ENCODE assay signal across 1 cellular context in genomic region chr1:27021347-27022031, GRCh38.
TF ChIP-seq lines count a peak whose summit lies in the region.

No MANE protein-coding gene starts in this region.

TF ChIP-seq in K562, 482 proteins besides CTCF, POLR2A, EP300 and RAD21 (continued from another document and continues in another):
- TF ChIP-seq ZNF318 (IDR thresholded peaks at IDR 0.05; ENCODE audit: borderline replicate concordance in 1 of 2, low read depth in 1 of 2), result no peak
- TF ChIP-seq MED1 (CRISPR knock-in tag; IDR thresholded peaks at IDR 0.05; ENCODE audit: borderline replicate concordance), result no peak
- TF ChIP-seq TAF1 (IDR thresholded peaks at IDR 0.05; ENCODE audit: control insufficient read depth, extremely low read depth, insufficient read depth, low read length, severe bottlenecking), result no peak
- no peak for TF ChIP-seq PCBP1 (IDR thresholded peaks at IDR 0.05; ENCODE audit: low read depth, low read length, poor library complexity, severe bottlenecking)
- no peak for TF ChIP-seq THRB (CRISPR knock-in tag; conservative IDR thresholded peaks at IDR 0.05)
- TF ChIP-seq KLF1 (tag; IDR thresholded peaks at IDR 0.05), result no peak
- no peak for TF ChIP-seq KHSRP (IDR thresholded peaks at IDR 0.05)
- peak; percentile 36 for TF ChIP-seq ZNF239 (CRISPR knock-in tag; IDR thresholded peaks at IDR 0.05)
- TF ChIP-seq TEAD1 (CRISPR knock-in tag; IDR thresholded peaks at IDR 0.05), result 0 out of 4 replicates have a peak, but pooled peaks of 1 of the 2 experiments have one; percentile 46
- TF ChIP-seq CBX3 (IDR thresholded peaks at IDR 0.05; ENCODE audit: borderline replicate concordance in 1 of 2, low read length in 2 of 2), result no peak
- no peak for TF ChIP-seq TGIF2 (CRISPR knock-in tag; IDR thresholded peaks at IDR 0.05)
- TF ChIP-seq ZNF740 (CRISPR knock-in tag; IDR thresholded peaks at IDR 0.05), result no peak
- no peak for TF ChIP-seq ZNF740 (tag; IDR thresholded peaks at IDR 0.05)
- TF ChIP-seq CBX8 (IDR thresholded peaks at IDR 0.05; ENCODE audit: borderline replicate concordance, extremely low read depth, low read depth, low read length, poor library complexity, severe bottlenecking), result no peak
- no peak for TF ChIP-seq IRF9 (tag; IDR thresholded peaks at IDR 0.05)
- no peak for TF ChIP-seq ZC3H4 (CRISPR knock-in tag; IDR thresholded peaks at IDR 0.05; ENCODE audit: borderline replicate concordance)
- TF ChIP-seq ZNF274 (IDR thresholded peaks at IDR 0.05; ENCODE audit: borderline replicate concordance, low read depth, low read length), result no peak
- no peak for TF ChIP-seq NCOA1 (IDR thresholded peaks at IDR 0.05; ENCODE audit: low read depth)
- TF ChIP-seq TARDBP (IDR thresholded peaks at IDR 0.05), result no peak
- TF ChIP-seq ATF3 (IDR thresholded peaks at IDR 0.05), result no peak
- TF ChIP-seq ATF3 (CRISPR knock-in tag; conservative IDR thresholded peaks at IDR 0.05), result no peak
- TF ChIP-seq ZNF3 (CRISPR knock-in tag; IDR thresholded peaks at IDR 0.05), result no peak
- TF ChIP-seq MLX (CRISPR knock-in tag; conservative IDR thresholded peaks at IDR 0.05), result no peak
- TF ChIP-seq ERF (CRISPR knock-in tag; IDR thresholded peaks at IDR 0.05), result no peak
- TF ChIP-seq TAF7 (tag; IDR thresholded peaks at IDR 0.05), result no peak
- TF ChIP-seq MXD1 (CRISPR knock-in tag; IDR thresholded peaks at IDR 0.05; ENCODE audit: borderline replicate concordance, poor library complexity, severe bottlenecking), result no peak
- TF ChIP-seq MAZ (CRISPR knock-in tag; conservative IDR thresholded peaks at IDR 0.05 in 1 of 2, IDR thresholded peaks at IDR 0.05 in 1 of 2), result peak in 1 of 2 experiments; percentile 51; a peak in 1 of 4 replicates
- no peak for TF ChIP-seq PML (IDR thresholded peaks at IDR 0.05; ENCODE audit: low read length)
- TF ChIP-seq CUX1 (CRISPR knock-in tag; IDR thresholded peaks at IDR 0.05), result no peak
- no peak for TF ChIP-seq NR1H2 (CRISPR knock-in tag; IDR thresholded peaks at IDR 0.05)
- no peak; the same call in 1 of the 2 replicates for TF ChIP-seq TFE3 (CRISPR knock-in tag; IDR thresholded peaks at IDR 0.05)
- peak; percentile 95; the same call in 1 of the 2 replicates for TF ChIP-seq ZNF395 (CRISPR knock-in tag; IDR thresholded peaks at IDR 0.05)
- no peak for TF ChIP-seq POLR2G (IDR thresholded peaks at IDR 0.05; ENCODE audit: low read depth, low read length)
- TF ChIP-seq ZNF140 (CRISPR knock-in tag; IDR thresholded peaks at IDR 0.05), result no peak
- TF ChIP-seq TCF15 (CRISPR knock-in tag; IDR thresholded peaks at IDR 0.05), result no peak
- 0 out of 2 replicates have a peak, but pooled peaks have one; percentile 15 for TF ChIP-seq CTBP1 (IDR thresholded peaks at IDR 0.05; ENCODE audit: borderline replicate concordance)
- TF ChIP-seq ZNF696 (CRISPR knock-in tag; conservative IDR thresholded peaks at IDR 0.05), result no peak
